ENCODE assay signal across 18 cellular contexts in the genomic region with DNA sequence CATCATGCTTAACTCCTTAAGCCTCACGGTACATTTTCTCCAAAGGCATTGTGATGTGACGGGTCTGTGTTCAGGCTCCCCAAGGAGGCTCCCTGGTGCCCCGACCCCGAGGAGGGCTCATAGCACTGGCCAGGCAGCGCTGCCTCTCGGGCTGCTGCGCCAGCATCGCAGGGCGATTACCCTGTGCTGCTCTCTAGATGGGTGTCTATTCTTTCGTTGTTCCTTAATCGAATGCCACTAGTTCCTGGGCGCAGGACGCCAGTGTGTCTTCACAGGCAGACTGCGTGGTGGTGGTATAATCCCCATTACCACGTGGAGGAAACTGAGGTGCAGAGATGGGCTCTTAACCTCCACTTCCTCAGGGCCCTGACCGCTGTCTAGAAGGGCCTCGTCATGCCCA.
DNase-seq lines count a peak whose midpoint lies in the region; TF ChIP-seq lines count a peak whose summit lies in the region.
"Had no signal": no experiment of that assay in that cellular context is flagged by ENCODE, and none has a peak within 500 bp of the region (broad histone marks: within the 10 kb centered on the region; RNA-seq: fewer than 3 reads in every experiment).

No MANE protein-coding gene starts in this region.

- no peak for TF ChIP-seq POLR2A in spleen (IDR thresholded peaks at IDR 0.05)

- H3K27me3 ChIP-seq in Loucy (ENCODE audit: insufficient read depth, low read length, poor library complexity, severe bottlenecking) (no peaks in the 10 kb centered on the region), neuronal stem cell (ENCODE audit: control insufficient read depth in 3 of 3, insufficient read depth in 3 of 3, low read depth in 1 of 3, low read length in 3 of 3) (no peaks in the 10 kb centered on the region), spleen (replicated peaks in 1 of 7) (peaks cover 0 to 14% (median 0%) of the 10 kb centered on the region in 7 donors), mesendoderm (ENCODE audit: insufficient read depth, low read length, poor library complexity) (no peaks in the 10 kb centered on the region)
- H3K27me3 ChIP-seq: BLaER1 treated with 17β-estradiol and CSF1 and Interleukin-3, amounts not matched to agents 10 nM and 100 nM had no signal

- peaks cover 4% of the 10 kb centered on the region for H3K27me3 Mint-ChIP-seq in activated naive CD8-positive, alpha-beta T cell treated with anti-CD3 and anti-CD28 coated beads for 36 hours
- H3K27me3 Mint-ChIP-seq: B cell; CD4-positive, alpha-beta T cell had no signal

- H3K9me2 ChIP-seq in Loucy (replicated peaks; ENCODE audit: low read depth, low read length), result no peaks in the 10 kb centered on the region

- H3K4me3 ChIP-seq in Loucy (ENCODE audit: low read length, poor library complexity, severe bottlenecking), result no peak overlapping the region
- no peak overlapping the region for H3K4me3 ChIP-seq in neuronal stem cell (ENCODE audit: low read length in 2 of 2)
- no peak overlapping the region for H3K4me3 ChIP-seq in spleen
- no peak overlapping the region for H3K4me3 ChIP-seq in mesendoderm (ENCODE audit: low read length)
- H3K4me3 ChIP-seq: A549; BLaER1 treated with 17β-estradiol and CSF1 and Interleukin-3, amounts not matched to agents 10 nM and 100 nM had no signal

- H2BK12ac ChIP-seq in neuronal stem cell (ENCODE audit: low read length), result no peak overlapping the region

- TF ChIP-seq CTCF in Loucy (conservative IDR thresholded peaks at IDR 0.05; ENCODE audit: low read length), result no peak
- TF ChIP-seq CTCF in spleen (IDR thresholded peaks at IDR 0.05 in 8 of 11, conservative IDR thresholded peaks at IDR 0.05 in 3 of 11), result no peak

- no peak overlapping the region for H3K4ac ChIP-seq in neuronal stem cell (ENCODE audit: low read length)
- no peak overlapping the region for H3K4ac ChIP-seq in mesendoderm (ENCODE audit: low read depth, low read length)

- H3K4me1 ChIP-seq in Loucy (ENCODE audit: insufficient read depth, low read length, poor library complexity, severe bottlenecking), result peaks cover 42% of the 10 kb centered on the region
- H3K4me1 ChIP-seq in neuronal stem cell (ENCODE audit: control insufficient read depth in 2 of 2, insufficient read depth in 1 of 2, low read depth in 1 of 2, low read length in 2 of 2), result peaks cover 16 to 23% of the 10 kb centered on the region in 2 donors
- no peaks in the 10 kb centered on the region for H3K4me1 ChIP-seq in spleen
- peaks cover 2% of the 10 kb centered on the region for H3K4me1 ChIP-seq in mesendoderm (ENCODE audit: control insufficient read depth, low read depth, low read length)
- H3K4me1 ChIP-seq: A549 had no signal

- peaks cover 7% of the 10 kb centered on the region; the same call in 1 of the 2 replicates for H3K36me3 ChIP-seq in Loucy (ENCODE audit: insufficient read depth, low read length)
- no peaks in the 10 kb centered on the region for H3K36me3 ChIP-seq in neuronal stem cell (replicated peaks in 1 of 2; ENCODE audit: control insufficient read depth in 2 of 2, insufficient read depth in 2 of 2, low read length in 2 of 2)
- no peaks in the 10 kb centered on the region for H3K36me3 ChIP-seq in spleen
- H3K36me3 ChIP-seq in mesendoderm (ENCODE audit: control insufficient read depth, insufficient read depth, low read length), result no peaks in the 10 kb centered on the region
- H3K36me3 ChIP-seq: BLaER1 treated with 17β-estradiol and CSF1 and Interleukin-3, amounts not matched to agents 10 nM and 100 nM had no signal

- no peaks in the 10 kb centered on the region for H3K79me1 ChIP-seq in neuronal stem cell (ENCODE audit: low read depth, low read length)
- H3K79me1 ChIP-seq in mesendoderm (ENCODE audit: low read length), result no peaks in the 10 kb centered on the region

- no peak overlapping the region for H3K56ac ChIP-seq in mesendoderm (ENCODE audit: low read length)

- H3K9me3 ChIP-seq in Loucy (ENCODE audit: insufficient read depth, low read depth, low read length) (no peaks in the 10 kb centered on the region), neuronal stem cell (replicated peaks in 1 of 2; ENCODE audit: control insufficient read depth in 2 of 2, insufficient read depth in 1 of 2, low read depth in 1 of 2, low read length in 2 of 2) (no peaks in the 10 kb centered on the region), spleen (peaks cover 0 to 19% (median 0%) of the 10 kb centered on the region in 8 donors)
- H3K9me3 ChIP-seq: A549; BLaER1 treated with 17β-estradiol and CSF1 and Interleukin-3, amounts not matched to agents 10 nM and 100 nM had no signal

- no peak overlapping the region for H3K27ac Mint-ChIP-seq in activated naive CD8-positive, alpha-beta T cell treated with anti-CD3 and anti-CD28 coated beads for 36 hours
- H3K27ac Mint-ChIP-seq: B cell; CD4-positive, alpha-beta T cell; CD8-positive, alpha-beta T cell had no signal

- H3K4me3 Mint-ChIP-seq in activated naive CD8-positive, alpha-beta T cell treated with anti-CD3 and anti-CD28 coated beads for 36 hours, result no peak overlapping the region
- H3K4me3 Mint-ChIP-seq: B cell; CD4-positive, alpha-beta T cell; CD8-positive, alpha-beta T cell had no signal

- no peak overlapping the region for H3K4me2 ChIP-seq in Loucy (ENCODE audit: low read depth, low read length, poor library complexity, severe bottlenecking)
- H3K4me2 ChIP-seq in neuronal stem cell (ENCODE audit: insufficient read depth, low read length, poor library complexity, severe bottlenecking), result no peak overlapping the region
- H3K4me2 ChIP-seq in mesendoderm (ENCODE audit: low read length), result no peak overlapping the region
- H3K4me2 ChIP-seq: A549 had no signal

- H3K18ac ChIP-seq in neuronal stem cell (ENCODE audit: low read length) (peak overlapping the region; percentile 2), mesendoderm (ENCODE audit: low read length) (no peak overlapping the region)

- no peak overlapping the region for H4K91ac ChIP-seq in neuronal stem cell (ENCODE audit: low read depth, low read length, poor library complexity)

- H3K27ac ChIP-seq in neuronal stem cell (replicated peaks; ENCODE audit: low read length) (no peak overlapping the region), spleen (no peak overlapping the region), mesendoderm (ENCODE audit: low read depth, low read length) (no peak overlapping the region)
- H3K27ac ChIP-seq: 22Rv1; A549; BLaER1 treated with 17β-estradiol and CSF1 and Interleukin-3, amounts not matched to agents 10 nM and 100 nM; C4-2B had no signal

- peaks cover 92% of the 10 kb centered on the region for H3K79me2 ChIP-seq in Loucy (ENCODE audit: insufficient read depth, low read length)
- H3K79me2 ChIP-seq in mesendoderm (ENCODE audit: control insufficient read depth, insufficient read depth, low read length), result no peaks in the 10 kb centered on the region

- H3K4me1 Mint-ChIP-seq in activated naive CD8-positive, alpha-beta T cell treated with anti-CD3 and anti-CD28 coated beads for 36 hours, result no peaks in the 10 kb centered on the region
- H3K4me1 Mint-ChIP-seq: B cell had no signal

- no peaks in the 10 kb centered on the region for H3K36me3 Mint-ChIP-seq in activated naive CD8-positive, alpha-beta T cell treated with anti-CD3 and anti-CD28 coated beads for 36 hours
- H3K36me3 Mint-ChIP-seq: CD8-positive, alpha-beta T cell had no signal

- H4K8ac ChIP-seq in neuronal stem cell (ENCODE audit: low read depth, low read length), result no peak overlapping the region
- no peak overlapping the region for H4K8ac ChIP-seq in mesendoderm (ENCODE audit: low read depth, low read length)

- peaks cover 5% of the 10 kb centered on the region for H4K20me1 ChIP-seq in Loucy (ENCODE audit: insufficient read depth, low read length, poor library complexity, severe bottlenecking)

- H3K14ac ChIP-seq in neuronal stem cell (ENCODE audit: low read length), result no peak overlapping the region

- no peak overlapping the region for H2BK5ac ChIP-seq in neuronal stem cell (ENCODE audit: low read length)
- H2BK5ac ChIP-seq in mesendoderm (ENCODE audit: low read length), result no peak overlapping the region

- H3K9me3 Mint-ChIP-seq in activated naive CD8-positive, alpha-beta T cell treated with anti-CD3 and anti-CD28 coated beads for 36 hours, result no peaks in the 10 kb centered on the region
- H3K9me3 Mint-ChIP-seq: CD8-positive, alpha-beta T cell had no signal

- H3F3A ChIP-seq in Loucy (ENCODE audit: low read depth), result no peaks in the 10 kb centered on the region

- H2BK120ac ChIP-seq in neuronal stem cell (ENCODE audit: low read depth, low read length) (no peak overlapping the region), mesendoderm (ENCODE audit: low read depth, low read length) (no peak overlapping the region)

- no peak overlapping the region for H4K5ac ChIP-seq in mesendoderm (ENCODE audit: low read length)

- H2BK15ac ChIP-seq in neuronal stem cell (ENCODE audit: low read length), result no peak overlapping the region
- H2BK15ac ChIP-seq in mesendoderm (replicated peaks; ENCODE audit: low read depth), result no peak overlapping the region

- H2AK5ac ChIP-seq in neuronal stem cell (ENCODE audit: low read depth, low read length) (peak overlapping the region; percentile 29), mesendoderm (ENCODE audit: low read length) (no peak overlapping the region)

- H3K9ac ChIP-seq in Loucy (ENCODE audit: low read depth, low read length, poor library complexity, severe bottlenecking) (peak overlapping the region; percentile 70), neuronal stem cell (ENCODE audit: low read depth, low read length, poor library complexity) (no peak overlapping the region), mesendoderm (ENCODE audit: low read length) (no peak overlapping the region)
- H3K9ac ChIP-seq: BLaER1 treated with 17β-estradiol and CSF1 and Interleukin-3, amounts not matched to agents 10 nM and 100 nM had no signal

- peak overlapping the region; percentile 10 for H3K23ac ChIP-seq in neuronal stem cell (ENCODE audit: low read depth, low read length, poor library complexity)
- no peak overlapping the region for H3K23ac ChIP-seq in mesendoderm (ENCODE audit: low read length)

- intact Hi-C loops in spleen (cut with DNase I; ENCODE audit: low total_unique reads), result no loop called here

- H2AFZ ChIP-seq in Loucy (ENCODE audit: low read length), result no peak overlapping the region
- H2AFZ ChIP-seq in neuronal stem cell (ENCODE audit: low read length), result no peak overlapping the region

- no peak for DNase-seq in neuronal stem cell (ENCODE audit: low spot score)
- peak; percentile 63 for DNase-seq in spleen
- no peak for DNase-seq in COLO829 (ENCODE audit: low spot score)
- no peak for DNase-seq in mesendoderm
- no peak for DNase-seq in activated naive CD8-positive, alpha-beta T cell treated with anti-CD3 and anti-CD28 coated beads for 36 hours
- DNase-seq: AML-193; Calu3; CD4-positive, alpha-beta T cell; CD8-positive, alpha-beta T cell; COR-L47; DMS79 treated with DMSO at 0.1 percent for 48 hours; GF-D8 had no signal

- no CpG with 5 or more reads among the region's 17 CpGs for WGBS in neuronal stem cell (ENCODE audit: extremely low coverage in 2 of 2, insufficient read length in 2 of 2, insufficient replicate concordance in 1 of 2), 2 donors
- 88 to 93% (median 89%) methylated on average over 12 to 17 of the region's 17 CpGs for WGBS in spleen, 5 donors
- WGBS in mesendoderm (ENCODE audit: extremely low coverage, insufficient coverage, low lambda C conversion rate), result no CpG with 5 or more reads among the region's 17 CpGs
